ENCODE assay signal across 1 cellular context in the genomic region with DNA sequence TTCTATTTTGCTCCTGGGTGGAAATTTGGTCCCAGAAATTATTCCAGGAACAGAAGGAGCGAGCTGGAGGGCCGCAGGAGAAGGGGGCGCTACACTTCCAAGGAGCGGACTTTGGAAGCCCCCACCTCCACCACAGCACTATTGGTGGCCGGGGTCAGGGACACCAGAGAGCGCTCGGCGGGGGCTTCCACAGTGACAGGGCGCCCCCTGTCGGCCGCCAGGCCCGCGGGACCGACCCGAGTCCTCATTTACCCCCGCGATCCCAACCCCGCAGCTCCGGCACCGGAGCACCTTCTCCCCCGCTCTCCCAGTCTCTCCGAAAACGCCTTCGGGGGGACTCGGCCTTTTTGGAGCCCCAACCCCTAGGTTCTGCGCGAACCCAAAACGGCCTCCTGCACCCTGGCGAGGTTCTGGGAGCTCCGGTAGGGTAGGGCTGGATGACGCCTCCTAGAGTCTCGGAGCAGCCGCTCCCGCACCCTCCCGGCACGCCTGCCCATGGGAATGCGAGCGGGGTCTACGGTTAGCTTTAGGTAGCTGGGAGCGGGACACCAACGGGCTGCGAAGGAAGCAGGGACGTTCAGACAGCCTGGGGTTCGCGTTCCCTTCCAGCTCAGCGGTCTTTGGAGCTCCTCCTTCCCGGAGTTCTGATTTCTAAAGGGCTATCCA.
TF ChIP-seq lines count a peak whose summit lies in the region.

No MANE protein-coding gene starts in this region.

TF ChIP-seq in IMR-90, 13 proteins besides CTCF, POLR2A, EP300 and RAD21 (continued from another document):
- TF ChIP-seq, protein P1, sequence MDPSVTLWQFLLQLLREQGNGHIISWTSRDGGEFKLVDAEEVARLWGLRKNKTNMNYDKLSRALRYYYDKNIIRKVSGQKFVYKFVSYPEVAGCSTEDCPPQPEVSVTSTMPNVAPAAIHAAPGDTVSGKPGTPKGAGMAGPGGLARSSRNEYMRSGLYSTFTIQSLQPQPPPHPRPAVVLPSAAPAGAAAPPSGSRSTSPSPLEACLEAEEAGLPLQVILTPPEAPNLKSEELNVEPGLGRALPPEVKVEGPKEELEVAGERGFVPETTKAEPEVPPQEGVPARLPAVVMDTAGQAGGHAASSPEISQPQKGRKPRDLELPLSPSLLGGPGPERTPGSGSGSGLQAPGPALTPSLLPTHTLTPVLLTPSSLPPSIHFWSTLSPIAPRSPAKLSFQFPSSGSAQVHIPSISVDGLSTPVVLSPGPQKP (IDR thresholded peaks at IDR 0.05; ENCODE audit: borderline replicate concordance, low read depth, low read length) = no peak
- TF ChIP-seq MXI1 (IDR thresholded peaks at IDR 0.05; ENCODE audit: borderline replicate concordance, low read depth, low read length) = no peak
- no peak for TF ChIP-seq SMC3 (IDR thresholded peaks at IDR 0.05; ENCODE audit: low read depth, low read length)
- no peak for TF ChIP-seq CHD1 (IDR thresholded peaks at IDR 0.05; ENCODE audit: low read depth, low read length)
- no peak for TF ChIP-seq RCOR1 (IDR thresholded peaks at IDR 0.05; ENCODE audit: insufficient replicate concordance, low read length)
- TF ChIP-seq FOS (IDR thresholded peaks at IDR 0.05; ENCODE audit: low read depth, low read length) = no peak
- TF ChIP-seq RFX5 (IDR thresholded peaks at IDR 0.05; ENCODE audit: low read depth, low read length) = no peak
- TF ChIP-seq, protein P2, sequence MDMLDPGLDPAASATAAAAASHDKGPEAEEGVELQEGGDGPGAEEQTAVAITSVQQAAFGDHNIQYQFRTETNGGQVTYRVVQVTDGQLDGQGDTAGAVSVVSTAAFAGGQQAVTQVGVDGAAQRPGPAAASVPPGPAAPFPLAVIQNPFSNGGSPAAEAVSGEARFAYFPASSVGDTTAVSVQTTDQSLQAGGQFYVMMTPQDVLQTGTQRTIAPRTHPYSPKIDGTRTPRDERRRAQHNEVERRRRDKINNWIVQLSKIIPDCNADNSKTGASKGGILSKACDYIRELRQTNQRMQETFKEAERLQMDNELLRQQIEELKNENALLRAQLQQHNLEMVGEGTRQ (IDR thresholded peaks at IDR 0.05; ENCODE audit: low read depth, low read length) = no peak
